In genomic region chr6:134173007-134173690, GRCh38 we compare ENCODE assay signal across 2 cellular contexts.
TF ChIP-seq lines count a peak whose summit lies in the region.

No MANE protein-coding gene starts in this region.

TF ChIP-seq in SK-N-SH, 30 proteins besides CTCF, POLR2A, EP300 and RAD21 (continued from another document):
- TF ChIP-seq REST (IDR thresholded peaks at IDR 0.05; ENCODE audit: low read depth, low read length) (no peak), ELF1 (IDR thresholded peaks at IDR 0.05) (no peak), FOXJ3 (CRISPR knock-in tag; IDR thresholded peaks at IDR 0.05) (no peak), MEF2A (IDR thresholded peaks at IDR 0.05; ENCODE audit: borderline replicate concordance, low read depth) (no peak)

TF ChIP-seq in SK-N-SH treated with all-trans-retinoic acid at 6 μM for 48 hours, 23 proteins besides CTCF, POLR2A, EP300 and RAD21 (continued from another document):
- TF ChIP-seq POU6F1 (CRISPR knock-in tag; IDR thresholded peaks at IDR 0.05; ENCODE audit: borderline replicate concordance, low read depth) (no peak), PPARA (CRISPR knock-in tag; IDR thresholded peaks at IDR 0.05; ENCODE audit: borderline replicate concordance) (no peak), ZNF565 (CRISPR knock-in tag; conservative IDR thresholded peaks at IDR 0.05; ENCODE audit: low read depth) (no peak), TCF4 (CRISPR knock-in tag; IDR thresholded peaks at IDR 0.05; ENCODE audit: borderline replicate concordance) (no peak)
